8 cellular contexts compared by ENCODE assay signal in the genomic region with DNA sequence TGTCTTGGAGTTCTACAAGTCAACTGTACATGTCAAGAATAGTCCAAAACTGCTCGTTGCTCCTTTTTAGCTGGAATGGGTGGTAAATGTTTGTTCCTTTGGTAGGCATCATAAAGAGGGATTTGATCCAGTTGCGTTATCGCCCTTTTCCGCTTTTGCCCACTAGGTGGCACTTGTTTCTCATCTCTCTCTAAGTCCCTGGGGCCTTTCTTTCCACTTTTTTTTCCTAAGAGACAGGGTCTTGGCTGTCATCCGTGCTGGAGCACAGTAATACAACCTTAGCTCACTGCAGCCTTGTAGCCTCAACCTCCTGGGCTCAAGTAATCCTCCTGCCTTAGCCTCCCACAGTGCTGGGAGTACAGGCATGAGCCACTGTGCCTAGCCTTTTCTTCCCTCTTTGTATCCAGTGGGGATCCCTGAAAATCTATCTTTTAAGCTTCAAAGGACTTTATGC. TPM values are rescaled to one million over a fixed set of nuclear protein-coding genes. Genes with fewer than 3 reads are reported as not detected.
A peak's percentile ranks its signal among the peaks of the same experiment; 100 is the strongest.
DNase-seq lines count a peak whose midpoint lies in the region; ATAC-seq and TF ChIP-seq lines count a peak whose summit lies in the region.

No MANE protein-coding gene starts in this region.

- ATAC-seq in thoracic aorta (ENCODE audit: insufficient number of reproducible peaks, low FRiP score, low read depth) (no peak), HG02885 (IDR thresholded peaks at IDR 0.05; ENCODE audit: poor library complexity, unreplicated experiment) (no peak)

- peaks cover 48% of the 10 kb centered on the region for H3K36me3 ChIP-seq in OCI-LY3 (replicated peaks; ENCODE audit: low read depth, low read length)
- peaks cover under 1 to 79% (median 19%) of the 10 kb centered on the region in 3 donors for H3K36me3 ChIP-seq in esophagus squamous epithelium
- peaks cover 17% of the 10 kb centered on the region for H3K36me3 ChIP-seq in thoracic aorta

- H2AFZ ChIP-seq in OCI-LY3 (ENCODE audit: low read depth, low read length), result no peak overlapping the region

- H3K4me3 Mint-ChIP-seq in nephron progenitor cell, result no peak overlapping the region

- 5 to 6% methylated on average over 5 of the region's 5 CpGs for WGBS in esophagus squamous epithelium, 2 donors

- intact Hi-C loops in esophagus squamous epithelium (cut with DNase I), result no loop called here

- TF ChIP-seq POLR2A in esophagus squamous epithelium (IDR thresholded peaks at IDR 0.05), result no peak

- no peak overlapping the region for H3K9ac ChIP-seq in OCI-LY3 (ENCODE audit: low read length)

- H3K27me3 Mint-ChIP-seq in nephron progenitor cell (ENCODE audit: low read depth, poor library complexity), result no peaks in the 10 kb centered on the region

- TF ChIP-seq CTCF in OCI-LY3 (IDR thresholded peaks at IDR 0.05; ENCODE audit: low read depth, low read length) (peak; percentile 92), esophagus squamous epithelium (IDR thresholded peaks at IDR 0.05) (peak; percentile 57 to 83 (median 68)), nephron progenitor cell (IDR thresholded peaks at IDR 0.05) (peak; percentile 87), thoracic aorta (IDR thresholded peaks at IDR 0.05) (peak; percentile 77)

- H3K9me3 ChIP-seq in OCI-LY3 (ENCODE audit: insufficient read depth, low read length) (no peaks in the 10 kb centered on the region), esophagus squamous epithelium (no peaks in the 10 kb centered on the region), thoracic aorta (no peaks in the 10 kb centered on the region)

- in situ Hi-C loops in Caki2 (cut with HindIII; ENCODE audit: low pct_unique_long_range_greater_than_20kb, low sequenced_read_pairs), result no loop called here

- H3K4me1 Mint-ChIP-seq in nephron progenitor cell, result peaks cover 4% of the 10 kb centered on the region

- H3K79me2 ChIP-seq in OCI-LY3 (ENCODE audit: low read length), result no peaks in the 10 kb centered on the region

- H3K27ac ChIP-seq in OCI-LY3 (ENCODE audit: low read length) (no peak overlapping the region), esophagus squamous epithelium (no peak overlapping the region), thoracic aorta (no peak overlapping the region)

- H3K4me2 ChIP-seq in OCI-LY3 (ENCODE audit: low read length), result no peak overlapping the region

- no peaks in the 10 kb centered on the region for H4K20me1 ChIP-seq in OCI-LY3 (ENCODE audit: insufficient read depth, low read length)

- H3K9me3 Mint-ChIP-seq in nephron progenitor cell, result no peaks in the 10 kb centered on the region

- H3K27me3 ChIP-seq in OCI-LY3 (ENCODE audit: low read depth, low read length), result no peaks in the 10 kb centered on the region
- no peaks in the 10 kb centered on the region for H3K27me3 ChIP-seq in esophagus squamous epithelium
- no peaks in the 10 kb centered on the region for H3K27me3 ChIP-seq in thoracic aorta (replicated peaks; ENCODE audit: insufficient read depth)

- H3K4me1 ChIP-seq in OCI-LY3 (ENCODE audit: low read length) (peaks cover 7% of the 10 kb centered on the region), esophagus squamous epithelium (no peaks in the 10 kb centered on the region), thoracic aorta (ENCODE audit: control insufficient read depth in 1 of 2, low read depth in 2 of 2) (no peaks in the 10 kb centered on the region)

- peaks cover 46% of the 10 kb centered on the region for H3K36me3 Mint-ChIP-seq in nephron progenitor cell (ENCODE audit: low read depth)

- no peak overlapping the region for H3K27ac Mint-ChIP-seq in nephron progenitor cell

- H3K4me3 ChIP-seq in Jurkat, Clone E6-1 (ENCODE audit: low read length), result no peak overlapping the region
- H3K4me3 ChIP-seq in OCI-LY3 (ENCODE audit: low read length) (no peak overlapping the region), esophagus squamous epithelium (no peak overlapping the region), thoracic aorta (no peak overlapping the region)

- DNase-seq in Caki2 (ENCODE audit: low read depth) (peak; percentile 62), activated T-cell treated with anti-CD3 and anti-CD28 coated beads for 48 hours (ENCODE audit: low read depth) (peak; percentile 24), esophagus squamous epithelium (lab: John Stamatoyannopoulos, UW) (no peak), nephron progenitor cell (peak; percentile 80), thoracic aorta (ENCODE audit: low spot score) (no peak)
- DNase-seq in Jurkat, Clone E6-1 (ENCODE audit: low read depth, low spot score), result peak; percentile 62

RNA-seq across cellular contexts. Expression of a gene that starts 20.7 kb away (rescaled TPM):
- total RNA-seq in Caki2 (2014; rRNA removed; shearing (Covaris generic); ENCODE audit: low replicate concordance), result 51.0 and 56.5 TPM in 2 replicates
- polyA plus RNA-seq in Jurkat, Clone E6-1 (2012; ENCODE audit: insufficient read depth, insufficient read length), result 68.2 TPM
- total RNA-seq in esophagus squamous epithelium (10 to 100 TPM; 24.3 to 52.4 (median 48.6) TPM), thoracic aorta (10 to 100 TPM; 45.9 to 66.1 TPM)

RNA-seq across cellular contexts. Expression of a gene that starts 27.3 kb away (rescaled TPM):
- 39.1 and 46.7 TPM in 2 replicates for total RNA-seq in Caki2 (2014; rRNA removed; shearing (Covaris generic); ENCODE audit: low replicate concordance)
- polyA plus RNA-seq in Jurkat, Clone E6-1 (2012; ENCODE audit: insufficient read depth, insufficient read length), result 32.2 TPM
- total RNA-seq in esophagus squamous epithelium (10 to 100 TPM; 14.4 to 31.9 (median 22.7) TPM), thoracic aorta (10 to 100 TPM; 11.3 to 24.8 TPM)

RNA-seq across cellular contexts. Expression of a gene that starts 32.4 kb away (rescaled TPM):
- total RNA-seq in Caki2 (2014; rRNA removed; shearing (Covaris generic); ENCODE audit: low replicate concordance), result 23.5 and 39.0 TPM in 2 replicates
- polyA plus RNA-seq in Jurkat, Clone E6-1 (2012; ENCODE audit: insufficient read depth, insufficient read length), result 18.5 TPM
- total RNA-seq in esophagus squamous epithelium (10 to 100 TPM in 3 of 4 donors, 1 to 10 TPM in 1; 5.3 to 14.8 (median 12.4) TPM), thoracic aorta (10 to 100 TPM in 1 of 2 donors, 1 to 10 TPM in 1; 9.0 to 11.9 TPM)

RNA-seq across cellular contexts. Expression of a gene that starts 32.5 kb away (rescaled TPM):
- total RNA-seq in Caki2 (2014; rRNA removed; shearing (Covaris generic); ENCODE audit: low replicate concordance), result 28.3 and 39.2 TPM in 2 replicates
- polyA plus RNA-seq in Jurkat, Clone E6-1 (2012; ENCODE audit: insufficient read depth, insufficient read length), result 66.4 TPM
- total RNA-seq in esophagus squamous epithelium (10 to 100 TPM; 17.6 to 34.9 (median 26.5) TPM), thoracic aorta (10 to 100 TPM; 11.9 to 33.2 TPM)

RNA-seq across cellular contexts. Expression of a gene that starts 36.5 kb away (rescaled TPM):
- total RNA-seq in Caki2 (2014; rRNA removed; shearing (Covaris generic); ENCODE audit: low replicate concordance), result not detected in 2 replicates
- polyA plus RNA-seq in Jurkat, Clone E6-1 (2012; ENCODE audit: insufficient read depth, insufficient read length), result not detected
- total RNA-seq in esophagus squamous epithelium (under 1 TPM in 2 of 4 donors, not detected in 2; 0.15 to 0.38 TPM), thoracic aorta (not detected)

Comparison
In these comparisons a context has a peak if more than half of its experiments do, and no peak if none do; other contexts are left out.
1. DNase-seq: peak in Caki2 (single experiment), Jurkat, Clone E6-1 (single experiment), activated T-cell treated with anti-CD3 and anti-CD28 coated beads for 48 hours (single experiment) and nephron progenitor cell (single experiment); none in esophagus squamous epithelium (single experiment) and thoracic aorta (single experiment).
2. Peak in every context shown above with its lines, with median percentiles within 50 percentile points of each other: CTCF ChIP-seq.